Comparison of ENCODE assay signal across 1 cellular context in genomic region chr15:22874256-22874655, GRCh38.
TF ChIP-seq lines count a peak whose summit lies in the region.

No MANE protein-coding gene starts in this region.

TF ChIP-seq in H1, 55 proteins besides CTCF, POLR2A, EP300 and RAD21:
- no peak for TF ChIP-seq POLR2AphosphoS5 (IDR thresholded peaks at IDR 0.05; ENCODE audit: low read depth, low read length)
- TF ChIP-seq TAF7 (optimal IDR thresholded peaks at IDR 0.05; ENCODE audit: borderline replicate concordance, low read depth, low read length): no peak
- no peak for TF ChIP-seq BRCA1 (IDR thresholded peaks at IDR 0.05; ENCODE audit: low read depth, low read length)
- TF ChIP-seq RFX5 (IDR thresholded peaks at IDR 0.05; ENCODE audit: borderline replicate concordance, low read depth, low read length): no peak
- TF ChIP-seq HDAC6 (IDR thresholded peaks at IDR 0.05; ENCODE audit: low read depth, low read length): no peak
- TF ChIP-seq SP2 (IDR thresholded peaks at IDR 0.05; ENCODE audit: low read length): no peak
- TF ChIP-seq SP1 (IDR thresholded peaks at IDR 0.05; ENCODE audit: low read depth, low read length): no peak
- TF ChIP-seq GABPA (IDR thresholded peaks at IDR 0.05; ENCODE audit: borderline replicate concordance, insufficient read depth, low read length): no peak
- TF ChIP-seq TBP (IDR thresholded peaks at IDR 0.05; ENCODE audit: low read depth, low read length): no peak
- no peak for TF ChIP-seq CBX5 (IDR thresholded peaks at IDR 0.05; ENCODE audit: low read depth, low read length)
- TF ChIP-seq YY1 (IDR thresholded peaks at IDR 0.05; ENCODE audit: low read depth, low read length): no peak
- TF ChIP-seq JUND (IDR thresholded peaks at IDR 0.05; ENCODE audit: low read length): no peak
- no peak for TF ChIP-seq POU5F1 (IDR thresholded peaks at IDR 0.05; ENCODE audit: low read depth, low read length)
- no peak for TF ChIP-seq EZH2 (IDR thresholded peaks at IDR 0.05; ENCODE audit: low read depth, low read length, severe bottlenecking)
- TF ChIP-seq PHF8 (conservative IDR thresholded peaks at IDR 0.05; ENCODE audit: low read depth, low read length): no peak
- no peak for TF ChIP-seq CTBP2 (IDR thresholded peaks at IDR 0.05; ENCODE audit: borderline replicate concordance, insufficient read depth, insufficient read length, low read length)
- TF ChIP-seq TEAD4 (IDR thresholded peaks at IDR 0.05; ENCODE audit: low read depth, low read length): no peak
